Comparison of ENCODE assay signal across 7 cellular contexts in the genomic region with DNA sequence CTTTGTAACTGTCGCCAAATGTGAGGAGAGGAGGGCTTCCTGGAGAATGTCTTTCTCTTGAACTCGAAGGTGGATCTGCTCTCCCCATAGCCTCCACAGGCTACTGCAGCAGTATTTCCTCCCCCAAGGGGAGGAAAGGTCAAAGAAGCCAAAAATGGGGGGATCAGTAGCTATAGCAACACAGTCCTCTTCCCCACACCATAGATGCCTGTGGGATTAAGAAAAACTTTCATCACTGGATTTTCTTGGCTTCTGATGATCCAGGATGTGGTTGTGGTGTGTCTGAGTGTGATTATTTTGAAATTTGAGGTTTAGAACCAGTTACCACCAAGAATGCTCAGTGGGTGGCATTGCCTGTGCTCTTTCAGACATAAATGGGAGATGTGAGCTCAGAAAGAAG.
DNase-seq lines count a peak whose midpoint lies in the region; ATAC-seq and TF ChIP-seq lines count a peak whose summit lies in the region.

No MANE protein-coding gene starts in this region.

- H3K27ac ChIP-seq in PC-9: no peak overlapping the region

- no peaks in the 10 kb centered on the region for H3K4me1 ChIP-seq in PC-9 (replicated peaks; ENCODE audit: insufficient read depth)

- no peaks in the 10 kb centered on the region for H4K20me1 ChIP-seq in PC-9 (ENCODE audit: insufficient read depth)

- no peak overlapping the region for H3K27ac Mint-ChIP-seq in activated CD4-positive, alpha-beta memory T cell treated with anti-CD3 and anti-CD28 coated beads for 36 hours

- no peak for TF ChIP-seq CTCF in PC-9 (conservative IDR thresholded peaks at IDR 0.05)

- no peaks in the 10 kb centered on the region for H3K27me3 ChIP-seq in PC-9 (ENCODE audit: insufficient read depth, low read depth)

- H3K4me3 ChIP-seq in PC-9: no peak overlapping the region

- CTCF ChIA-PET in activated CD4-positive, alpha-beta memory T cell treated with anti-CD3 and anti-CD28 coated beads for 36 hours (lab: Charles Lee): interaction anchor here (1.5 kb wide), 1 partner anchor 23 kb away, joined by 4 read pairs; no protein-coding TSS in a partner anchor
- CTCF ChIA-PET in PC-9 (lab: Charles Lee): no interaction called here

- H3K9me3 Mint-ChIP-seq in activated CD4-positive, alpha-beta memory T cell treated with anti-CD3 and anti-CD28 coated beads for 36 hours: no peaks in the 10 kb centered on the region

- peaks cover 21% of the 10 kb centered on the region for H3K27me3 Mint-ChIP-seq in activated CD4-positive, alpha-beta memory T cell treated with anti-CD3 and anti-CD28 coated beads for 36 hours

- no peak overlapping the region for H3K4me2 ChIP-seq in PC-9

- H3K4me3 Mint-ChIP-seq in activated CD4-positive, alpha-beta memory T cell treated with anti-CD3 and anti-CD28 coated beads for 36 hours: no peak overlapping the region

- peak; percentile 30 for DNase-seq in activated CD4-positive, alpha-beta memory T cell treated with anti-CD3 and anti-CD28 coated beads for 36 hours
- DNase-seq in sciatic nerve (ENCODE audit: low spot score) (no peak), PC-9 (no peak), Ammon's horn (ENCODE audit: low spot score) (no peak)

- H3K9me3 ChIP-seq in PC-9 (ENCODE audit: insufficient read depth, low read depth): no peaks in the 10 kb centered on the region

- no peaks in the 10 kb centered on the region for H3K36me3 Mint-ChIP-seq in activated CD4-positive, alpha-beta memory T cell treated with anti-CD3 and anti-CD28 coated beads for 36 hours

- intact Hi-C loops in activated CD4-positive, alpha-beta memory T cell treated with anti-CD3 and anti-CD28 coated beads for 36 hours (cut with micrococcal nuclease): no loop called here
- intact Hi-C loops in sciatic nerve (cut with DNase I): no loop called here
- intact Hi-C loops in PC-9 (cut with micrococcal nuclease; ENCODE audit: unreplicated experiment): no loop called here

- H3K4me1 Mint-ChIP-seq in activated CD4-positive, alpha-beta memory T cell treated with anti-CD3 and anti-CD28 coated beads for 36 hours (ENCODE audit: low read depth): peaks cover 26% of the 10 kb centered on the region

- no peaks in the 10 kb centered on the region for H3F3A ChIP-seq in PC-9 (ENCODE audit: insufficient read depth, low read depth)

- BruUV-seq in PC-9 (replicated peaks; lab: Mats Ljungman, UMichigan): no TSS peak

- no peaks in the 10 kb centered on the region for H3K36me3 ChIP-seq in PC-9 (ENCODE audit: low read depth)

- H3K79me2 ChIP-seq in PC-9 (ENCODE audit: low read depth): no peaks in the 10 kb centered on the region

- POLR2A ChIA-PET in activated CD4-positive, alpha-beta memory T cell treated with anti-CD3 and anti-CD28 coated beads for 36 hours (lab: Charles Lee): no interaction called here
- POLR2A ChIA-PET in PC-9 (lab: Charles Lee; ENCODE audit: unreplicated experiment): interaction anchor here (0.6 kb wide), 1 partner anchor 381 kb away, joined by 4 read pairs; no protein-coding TSS in a partner anchor

- ATAC-seq in GM18907 (IDR thresholded peaks at IDR 0.05; ENCODE audit: unreplicated experiment): peak; percentile 55
- peak; percentile 49 for ATAC-seq in HG03097 (IDR thresholded peaks at IDR 0.05; ENCODE audit: low FRiP score, unreplicated experiment)
- ATAC-seq in sciatic nerve: peak; percentile 53
- no peak for ATAC-seq in GM19455 (IDR thresholded peaks at IDR 0.05; ENCODE audit: unreplicated experiment)

- no peaks in the 10 kb centered on the region for H3K9me2 ChIP-seq in PC-9 (ENCODE audit: insufficient read depth)

- H2AFZ ChIP-seq in PC-9: no peak overlapping the region
